ENCODE assay signal across 25 cellular contexts in genomic region chr2:44296653-44297052, GRCh38. TPM values are rescaled to one million over a fixed set of nuclear protein-coding genes. Genes with fewer than 3 reads are reported as not detected.
"Had no signal": no experiment of that assay in that cellular context is flagged by ENCODE, and none has a peak within 500 bp of the region (broad histone marks: within the 10 kb centered on the region; RNA-seq: fewer than 3 reads in every experiment).

No MANE protein-coding gene starts in this region.

- H3K36me3 Mint-ChIP-seq: activated naive CD4-positive, alpha-beta T cell treated with anti-CD3 and anti-CD28 coated beads, Interleukin-2, amount 50 U/mL, for 72 hours; natural killer cell treated with Interleukin-12 subunit alpha and Interleukin-12 subunit beta and Interleukin-15 and Interleukin-18, amount 100 ng/mL, for 72 hours had no signal

- H3K27ac ChIP-seq: foreskin keratinocyte, lower lobe of right lung, neutrophil, parathyroid adenoma, thyroid gland, upper lobe of right lung had no signal

- H3K9me3 Mint-ChIP-seq: activated CD4-positive, alpha-beta T cell treated with anti-CD3 and anti-CD28 coated beads, Interleukin-2, amount 10 ng/mL, durations not matched to agents 24 days and 14 days; activated naive CD4-positive, alpha-beta T cell treated with anti-CD3 and anti-CD28 coated beads, Interleukin-2, amount 50 U/mL, for 72 hours; activated T-helper 1 cell treated with anti-CD3 and anti-CD28 coated beads, Interleukin-12 subunit alpha, Interleukin-12 subunit beta, Interleukin-2, Interleukin-4 antibody, amounts not matched to agents 30 ng/mL and 10 ng/mL and 1 ng/mL, durations not matched to agents 14 hours and 24 hours and 36 hours; natural killer cell treated with Interleukin-12 subunit alpha and Interleukin-12 subunit beta and Interleukin-15 and Interleukin-18, amount 100 ng/mL, for 72 hours; stimulated activated naive CD8-positive, alpha-beta T cell treated with anti-CD3 and anti-CD28 coated beads, Interleukin-15, Interleukin-2, amounts not matched to agents 100 ng/mL and 50 ng/mL, for 24 hours had no signal

- H3K27ac Mint-ChIP-seq: activated CD4-positive, alpha-beta T cell treated with anti-CD3 and anti-CD28 coated beads, Interleukin-2, amount 10 ng/mL, durations not matched to agents 24 days and 14 days; activated CD8-positive, alpha-beta T cell treated with anti-CD3 and anti-CD28 coated beads, Interleukin-2, amount 10 ng/mL, durations not matched to agents 7 days and 5 days; activated naive CD4-positive, alpha-beta T cell treated with anti-CD3 and anti-CD28 coated beads, Interleukin-2, amount 50 U/mL, for 72 hours; activated T-helper 1 cell treated with anti-CD3 and anti-CD28 coated beads, Interleukin-12 subunit alpha, Interleukin-12 subunit beta, Interleukin-2, Interleukin-4 antibody, amounts not matched to agents 30 ng/mL and 10 ng/mL and 1 ng/mL, durations not matched to agents 14 hours and 24 hours and 36 hours; natural killer cell treated with Interleukin-12 subunit alpha and Interleukin-12 subunit beta and Interleukin-15 and Interleukin-18, amount 100 ng/mL, for 72 hours; stimulated activated naive CD8-positive, alpha-beta T cell treated with anti-CD3 and anti-CD28 coated beads, Interleukin-15, Interleukin-2, amounts not matched to agents 100 ng/mL and 50 ng/mL, for 24 hours had no signal

- H3K4me3 ChIP-seq: ascending aorta, lower lobe of right lung, thyroid gland, upper lobe of right lung had no signal

- H3K27me3 ChIP-seq: ascending aorta, neutrophil, thyroid gland, upper lobe of right lung had no signal

- H3K36me3 ChIP-seq: ascending aorta, lower lobe of right lung, neutrophil, thyroid gland, upper lobe of right lung had no signal

- H3K4me3 Mint-ChIP-seq: activated CD4-positive, alpha-beta T cell treated with anti-CD3 and anti-CD28 coated beads, Interleukin-2, amount 10 ng/mL, durations not matched to agents 24 days and 14 days; activated CD8-positive, alpha-beta T cell treated with anti-CD3 and anti-CD28 coated beads, Interleukin-2, amount 10 ng/mL, durations not matched to agents 7 days and 5 days; activated T-helper 1 cell treated with anti-CD3 and anti-CD28 coated beads, Interleukin-12 subunit alpha, Interleukin-12 subunit beta, Interleukin-2, Interleukin-4 antibody, amounts not matched to agents 30 ng/mL and 10 ng/mL and 1 ng/mL, durations not matched to agents 14 hours and 24 hours and 36 hours; natural killer cell treated with Interleukin-12 subunit alpha and Interleukin-12 subunit beta and Interleukin-15 and Interleukin-18, amount 100 ng/mL, for 72 hours; stimulated activated naive CD8-positive, alpha-beta T cell treated with anti-CD3 and anti-CD28 coated beads, Interleukin-15, Interleukin-2, amounts not matched to agents 100 ng/mL and 50 ng/mL, for 24 hours had no signal

- ATAC-seq: activated CD8-positive, alpha-beta T cell treated with anti-CD3 and anti-CD28 coated beads, Interleukin-2, amount 10 ng/mL, durations not matched to agents 7 days and 5 days; foreskin keratinocyte; lower lobe of right lung; right cardiac atrium; upper lobe of right lung had no signal

- DNase-seq: activated CD4-positive, alpha-beta T cell treated with anti-CD3 and anti-CD28 coated beads, Interleukin-2, amount 10 ng/mL, durations not matched to agents 24 days and 14 days; activated CD8-positive, alpha-beta T cell treated with anti-CD3 and anti-CD28 coated beads, Interleukin-2, amount 10 ng/mL, durations not matched to agents 7 days and 5 days; activated gamma-delta T cell treated with Interleukin-2 at 50 U/mL for 16 hours; central memory CD4-positive, alpha-beta T cell; dermis blood vessel endothelial cell; effector memory CD4-positive, alpha-beta T cell; foreskin keratinocyte; kidney; lower lobe of right lung; right cardiac atrium; stimulated activated CD4-positive, alpha-beta T cell treated with anti-CD3 and anti-CD28 coated beads, Interleukin-12 subunit alpha, Interleukin-12 subunit beta, amount 100 ng/mL, for 4 hours; stimulated activated CD4-positive, alpha-beta T cell treated with anti-CD3 and anti-CD28 coated beads, Interleukin-4, amount 100 ng/mL, for 4 hours; substantia nigra; T-helper 9 cell; thyroid gland; upper lobe of right lung had no signal

- H3K9me3 ChIP-seq: ascending aorta, lower lobe of right lung, neutrophil, thyroid gland, upper lobe of right lung had no signal

RNA-seq across cellular contexts. Expression of gene SLC3A1, which starts 21.4 kb away (rescaled TPM):
- total RNA-seq: activated CD4-positive, alpha-beta T cell treated with anti-CD3 and anti-CD28 coated beads, Interleukin-2, amount 10 ng/mL, durations not matched to agents 24 days and 14 days; activated CD8-positive, alpha-beta T cell treated with anti-CD3 and anti-CD28 coated beads, Interleukin-2, amount 10 ng/mL, durations not matched to agents 7 days and 5 days; activated T-helper 1 cell treated with anti-CD3 and anti-CD28 coated beads, Interleukin-12 subunit alpha, Interleukin-12 subunit beta, Interleukin-2, Interleukin-4 antibody, amounts not matched to agents 30 ng/mL and 10 ng/mL and 1 ng/mL, durations not matched to agents 14 hours and 24 hours and 36 hours; foreskin keratinocyte; glomerular endothelial cell; lower lobe of right lung; pulmonary artery endothelial cell; thyroid gland had no signal
